In the genomic region with DNA sequence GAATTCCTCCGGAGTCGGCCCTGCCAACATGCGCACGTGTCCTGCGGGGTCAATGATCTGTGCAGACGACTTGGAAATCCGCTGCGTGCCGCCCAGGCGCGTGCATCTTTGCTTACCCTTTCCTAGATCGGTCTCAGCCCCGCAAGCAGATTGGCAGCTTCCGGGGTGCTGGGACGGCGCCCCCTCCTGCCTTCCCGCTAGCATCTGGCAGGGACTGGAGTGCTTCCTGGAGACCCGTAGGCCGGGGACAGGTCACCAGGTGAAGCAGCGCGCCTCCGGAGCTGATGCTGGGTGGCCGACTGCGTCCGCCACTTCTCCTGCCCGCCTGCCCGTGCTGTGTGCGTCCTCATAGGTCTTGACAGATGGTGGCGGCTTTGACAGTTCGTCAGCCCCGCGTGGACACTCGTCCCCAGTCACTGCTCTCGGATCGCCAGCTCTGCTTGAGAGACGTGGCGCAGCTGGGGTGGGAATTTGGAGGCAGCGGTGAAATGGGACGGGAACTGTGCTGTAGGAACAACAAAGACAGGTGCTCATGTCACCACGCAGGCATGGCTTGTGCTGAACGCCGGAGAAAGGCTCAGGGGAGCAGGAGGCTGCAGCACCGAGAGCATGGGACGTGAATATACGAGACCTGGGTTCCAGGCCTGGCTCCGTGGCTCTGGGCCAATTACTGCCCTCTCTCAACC, we compare ENCODE assay signal across 9 cellular contexts. TPM values are rescaled to one million over a fixed set of nuclear protein-coding genes. Genes with fewer than 3 reads are reported as not detected.
DNase-seq lines count a peak whose midpoint lies in the region; FAIRE-seq and TF ChIP-seq lines count a peak whose summit lies in the region.
"Had no signal": no experiment of that assay in that cellular context is flagged by ENCODE, and none has a peak within 500 bp of the region (broad histone marks: within the 10 kb centered on the region; RNA-seq: fewer than 3 reads in every experiment).

No MANE protein-coding gene starts in this region.

- POLR2A ChIA-PET in HEK293T (lab: Yijun Ruan, JAX), result interaction anchor here (0.7 to 0.8 kb wide), 2 partner anchors 362 to 379 kb away, joined by 3 to 4 read pairs; no protein-coding TSS in a partner anchor

- peaks cover 46% of the 10 kb centered on the region for H3K27me3 Mint-ChIP-seq in T-helper 2 cell treated with Interferon-gamma antibody and Interleukin-4, amounts not matched to agents 5 μg/mL and 100 μg/mL, for 36 hours (ENCODE audit: low read depth)

- H3K9me3 ChIP-seq in liver (ENCODE audit: control insufficient read depth in 4 of 4, low read length in 3 of 4) (no peaks in the 10 kb centered on the region), stomach smooth muscle (ENCODE audit: control insufficient read depth in 2 of 2, low read length in 2 of 2) (no peaks in the 10 kb centered on the region)

- DNase-seq in T-helper 2 cell treated with Interferon-gamma antibody and Interleukin-4, amounts not matched to agents 5 μg/mL and 100 μg/mL, for 36 hours (ENCODE audit: low spot score), result no peak
- DNase-seq in T-helper 2 cell (no peak), HEK293T (ENCODE audit: extremely low spot score) (peak; percentile 50), NCI-H1105 (lab: John Stamatoyannopoulos, UW) (peak; percentile 13), bronchial epithelial cell (ENCODE audit: low read depth) (no peak), NCI-H510A (lab: John Stamatoyannopoulos, UW) (no peak)

- H3K4me1 ChIP-seq in liver (ENCODE audit: control insufficient read depth in 4 of 4, insufficient read depth in 4 of 4, low read length in 3 of 4) (peaks cover 0 to 18% (median 12%) of the 10 kb centered on the region in 4 donors), stomach smooth muscle (ENCODE audit: control insufficient read depth, insufficient read depth, low read length) (peaks cover 13% of the 10 kb centered on the region)

- TF ChIP-seq CTCF in bronchial epithelial cell (IDR thresholded peaks at IDR 0.05; ENCODE audit: insufficient read depth, low read length, severe bottlenecking), result no peak
- TF ChIP-seq CTCF in liver (IDR thresholded peaks at IDR 0.05; ENCODE audit: low read depth, low read length, missing input control), result no peak

- H3K4me3 ChIP-seq in bronchial epithelial cell (ENCODE audit: low read depth, low read length) (peak overlapping the region; percentile 35), liver (ENCODE audit: low read depth in 1 of 3, low read length in 3 of 3) (peak overlapping the region; percentile 48 to 81 (median 60)), stomach smooth muscle (ENCODE audit: low read length in 2 of 2) (peak overlapping the region; percentile 67 to 74)

- H3K27ac ChIP-seq in liver (ENCODE audit: low read depth in 1 of 2, low read length in 2 of 2) (no peak overlapping the region), stomach smooth muscle (ENCODE audit: low read length) (no peak overlapping the region)

- peaks cover 17% of the 10 kb centered on the region for H3K4me1 Mint-ChIP-seq in T-helper 2 cell treated with Interferon-gamma antibody and Interleukin-4, amounts not matched to agents 5 μg/mL and 100 μg/mL, for 36 hours (ENCODE audit: low read depth)

- CTCF ChIA-PET in HEK293T (lab: Yijun Ruan, JAX), result interaction anchor here (0.5 to 2.8 kb wide), 25 partner anchors 9 to 647 kb away, joined by 3 to 43 read pairs (median 4); a partner anchor contains a TSS

- H3K36me3 ChIP-seq in bronchial epithelial cell (ENCODE audit: control insufficient read depth, insufficient read depth, low read length) (no peaks in the 10 kb centered on the region), liver (ENCODE audit: control insufficient read depth in 4 of 4, insufficient read depth in 3 of 4, low read depth in 1 of 4, low read length in 3 of 4) (no peaks in the 10 kb centered on the region), stomach smooth muscle (ENCODE audit: control insufficient read depth in 2 of 2, insufficient read depth in 2 of 2, low read length in 2 of 2) (no peaks in the 10 kb centered on the region)

- WGBS in liver, result 2% methylated on average over 46 of the region's 46 CpGs

- TF ChIP-seq RAD21 in liver (IDR thresholded peaks at IDR 0.05), result no peak

- H3K9me3 Mint-ChIP-seq in T-helper 2 cell treated with Interferon-gamma antibody and Interleukin-4, amounts not matched to agents 5 μg/mL and 100 μg/mL, for 36 hours, result no peaks in the 10 kb centered on the region

- peak overlapping the region; percentile 88 for H3K4me3 Mint-ChIP-seq in T-helper 2 cell treated with Interferon-gamma antibody and Interleukin-4, amounts not matched to agents 5 μg/mL and 100 μg/mL, for 36 hours

- H3K9ac ChIP-seq in liver (ENCODE audit: low read depth in 1 of 2, low read length in 2 of 2) (peak overlapping the region in 1 of 2 donors; percentile 12), stomach smooth muscle (ENCODE audit: low read length in 2 of 2) (no peak overlapping the region)

- FAIRE-seq in bronchial epithelial cell (lab: Jason Lieb, UNC), result no peak

- H3K36me3 Mint-ChIP-seq in T-helper 2 cell treated with Interferon-gamma antibody and Interleukin-4, amounts not matched to agents 5 μg/mL and 100 μg/mL, for 36 hours (ENCODE audit: low read depth), result no peaks in the 10 kb centered on the region

- H3K27me3 ChIP-seq in bronchial epithelial cell (ENCODE audit: control insufficient read depth, insufficient read depth, low read length), result peaks cover 13% of the 10 kb centered on the region
- peaks cover 0 to 12% (median 6%) of the 10 kb centered on the region in 4 donors for H3K27me3 ChIP-seq in liver (ENCODE audit: control insufficient read depth in 4 of 4, insufficient read depth in 4 of 4, low read length in 3 of 4)
- peaks cover 37 to 41% of the 10 kb centered on the region in 2 donors for H3K27me3 ChIP-seq in stomach smooth muscle (ENCODE audit: control insufficient read depth in 1 of 2, insufficient read depth in 2 of 2, low read length in 2 of 2)

- H3K27ac Mint-ChIP-seq in T-helper 2 cell treated with Interferon-gamma antibody and Interleukin-4, amounts not matched to agents 5 μg/mL and 100 μg/mL, for 36 hours, result peak overlapping the region; percentile 72

TF ChIP-seq in HEK293T, 16 proteins besides CTCF, POLR2A, EP300 and RAD21:
- peak; percentile 64 for TF ChIP-seq L3MBTL2 (conservative IDR thresholded peaks at IDR 0.05)
- TF ChIP-seq, protein P1, sequence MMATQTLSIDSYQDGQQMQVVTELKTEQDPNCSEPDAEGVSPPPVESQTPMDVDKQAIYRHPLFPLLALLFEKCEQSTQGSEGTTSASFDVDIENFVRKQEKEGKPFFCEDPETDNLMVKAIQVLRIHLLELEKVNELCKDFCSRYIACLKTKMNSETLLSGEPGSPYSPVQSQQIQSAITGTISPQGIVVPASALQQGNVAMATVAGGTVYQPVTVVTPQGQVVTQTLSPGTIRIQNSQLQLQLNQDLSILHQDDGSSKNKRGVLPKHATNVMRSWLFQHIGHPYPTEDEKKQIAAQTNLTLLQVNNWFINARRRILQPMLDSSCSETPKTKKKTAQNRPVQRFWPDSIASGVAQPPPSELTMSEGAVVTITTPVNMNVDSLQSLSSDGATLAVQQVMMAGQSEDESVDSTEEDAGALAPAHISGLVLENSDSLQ (IDR thresholded peaks at IDR 0.05), result no peak

TF ChIP-seq in liver, 16 proteins besides CTCF, POLR2A, EP300 and RAD21 (continues in another document):
- no peak for TF ChIP-seq FOXA2 (IDR thresholded peaks at IDR 0.05)
- TF ChIP-seq, protein P2, sequence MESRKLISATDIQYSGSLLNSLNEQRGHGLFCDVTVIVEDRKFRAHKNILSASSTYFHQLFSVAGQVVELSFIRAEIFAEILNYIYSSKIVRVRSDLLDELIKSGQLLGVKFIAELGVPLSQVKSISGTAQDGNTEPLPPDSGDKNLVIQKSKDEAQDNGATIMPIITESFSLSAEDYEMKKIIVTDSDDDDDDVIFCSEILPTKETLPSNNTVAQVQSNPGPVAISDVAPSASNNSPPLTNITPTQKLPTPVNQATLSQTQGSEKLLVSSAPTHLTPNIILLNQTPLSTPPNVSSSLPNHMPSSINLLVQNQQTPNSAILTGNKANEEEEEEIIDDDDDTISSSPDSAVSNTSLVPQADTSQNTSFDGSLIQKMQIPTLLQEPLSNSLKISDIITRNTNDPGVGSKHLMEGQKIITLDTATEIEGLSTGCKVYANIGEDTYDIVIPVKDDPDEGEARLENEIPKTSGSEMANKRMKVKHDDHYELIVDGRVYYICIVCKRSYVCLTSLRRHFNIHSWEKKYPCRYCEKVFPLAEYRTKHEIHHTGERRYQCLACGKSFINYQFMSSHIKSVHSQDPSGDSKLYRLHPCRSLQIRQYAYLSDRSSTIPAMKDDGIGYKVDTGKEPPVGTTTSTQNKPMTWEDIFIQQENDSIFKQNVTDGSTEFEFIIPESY (IDR thresholded peaks at IDR 0.05), result no peak
- TF ChIP-seq HNF4G (IDR thresholded peaks at IDR 0.05), result no peak
- no peak for TF ChIP-seq GABPA (IDR thresholded peaks at IDR 0.05 in 1 of 2, conservative IDR thresholded peaks at IDR 0.05 in 1 of 2)
- TF ChIP-seq NR2F2 (IDR thresholded peaks at IDR 0.05), result no peak
- TF ChIP-seq, protein P3, sequence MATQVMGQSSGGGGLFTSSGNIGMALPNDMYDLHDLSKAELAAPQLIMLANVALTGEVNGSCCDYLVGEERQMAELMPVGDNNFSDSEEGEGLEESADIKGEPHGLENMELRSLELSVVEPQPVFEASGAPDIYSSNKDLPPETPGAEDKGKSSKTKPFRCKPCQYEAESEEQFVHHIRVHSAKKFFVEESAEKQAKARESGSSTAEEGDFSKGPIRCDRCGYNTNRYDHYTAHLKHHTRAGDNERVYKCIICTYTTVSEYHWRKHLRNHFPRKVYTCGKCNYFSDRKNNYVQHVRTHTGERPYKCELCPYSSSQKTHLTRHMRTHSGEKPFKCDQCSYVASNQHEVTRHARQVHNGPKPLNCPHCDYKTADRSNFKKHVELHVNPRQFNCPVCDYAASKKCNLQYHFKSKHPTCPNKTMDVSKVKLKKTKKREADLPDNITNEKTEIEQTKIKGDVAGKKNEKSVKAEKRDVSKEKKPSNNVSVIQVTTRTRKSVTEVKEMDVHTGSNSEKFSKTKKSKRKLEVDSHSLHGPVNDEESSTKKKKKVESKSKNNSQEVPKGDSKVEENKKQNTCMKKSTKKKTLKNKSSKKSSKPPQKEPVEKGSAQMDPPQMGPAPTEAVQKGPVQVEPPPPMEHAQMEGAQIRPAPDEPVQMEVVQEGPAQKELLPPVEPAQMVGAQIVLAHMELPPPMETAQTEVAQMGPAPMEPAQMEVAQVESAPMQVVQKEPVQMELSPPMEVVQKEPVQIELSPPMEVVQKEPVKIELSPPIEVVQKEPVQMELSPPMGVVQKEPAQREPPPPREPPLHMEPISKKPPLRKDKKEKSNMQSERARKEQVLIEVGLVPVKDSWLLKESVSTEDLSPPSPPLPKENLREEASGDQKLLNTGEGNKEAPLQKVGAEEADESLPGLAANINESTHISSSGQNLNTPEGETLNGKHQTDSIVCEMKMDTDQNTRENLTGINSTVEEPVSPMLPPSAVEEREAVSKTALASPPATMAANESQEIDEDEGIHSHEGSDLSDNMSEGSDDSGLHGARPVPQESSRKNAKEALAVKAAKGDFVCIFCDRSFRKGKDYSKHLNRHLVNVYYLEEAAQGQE (IDR thresholded peaks at IDR 0.05), result no peak
- no peak for TF ChIP-seq EGR1 (IDR thresholded peaks at IDR 0.05; ENCODE audit: low read depth in 2 of 2)
- TF ChIP-seq RXRA (IDR thresholded peaks at IDR 0.05), result no peak
- no peak for TF ChIP-seq FOXA1 (IDR thresholded peaks at IDR 0.05)

RNA-seq across cellular contexts. Expression of a gene that starts 21.9 kb away (rescaled TPM):
- not detected in 2 replicates for total RNA-seq in bronchial epithelial cell
- total RNA-seq in liver, result not detected
- polyA plus RNA-seq in liver, result not detected
- total RNA-seq: glomerular endothelial cell had no signal

RNA-seq across cellular contexts. Expression of a gene that starts 37.3 kb away (rescaled TPM):
- total RNA-seq in bronchial epithelial cell (not detected in 2 replicates), liver (not detected)
- not detected for polyA plus RNA-seq in liver
- total RNA-seq: glomerular endothelial cell had no signal

Comparison
In these comparisons a context has a peak if more than half of its experiments do, and no peak if none do; other contexts are left out.
1. DNase-seq: peak in HEK293T (single experiment) and NCI-H1105 (single experiment); none in T-helper 2 cell treated with Interferon-gamma antibody and Interleukin-4, amounts not matched to agents 5 μg/mL and 100 μg/mL, for 36 hours (single experiment), T-helper 2 cell (0 of 5), bronchial epithelial cell (single experiment) and NCI-H510A (single experiment).
2. Peak in every context shown above with its lines, with median percentiles within 50 percentile points of each other: H3K4me3 ChIP-seq.